ENCODE assay signal across 1 cellular context in genomic region chr19:46850228-46851203, GRCh38.
A peak's percentile ranks its signal among the peaks of the same experiment; 100 is the strongest.
TF ChIP-seq lines count a peak whose summit lies in the region.

Gene AP2S1, minus strand, starts transcription at chr19:46850846. Its CDS starts 80 bp downstream, at chr19:46850766.

TF ChIP-seq in HepG2, 621 proteins besides CTCF, POLR2A, EP300 and RAD21 (continued from another document and continues in another):
- TF ChIP-seq ZNF580 (CRISPR knock-in tag; IDR thresholded peaks at IDR 0.05; ENCODE audit: borderline replicate concordance, low read depth) (no peak; the same call in 1 of the 2 replicates), ATM (IDR thresholded peaks at IDR 0.05; ENCODE audit: borderline replicate concordance) (no peak), ZKSCAN5 (CRISPR knock-in tag; IDR thresholded peaks at IDR 0.05) (0 out of 2 replicates have a peak, but pooled peaks have one; percentile 33), ZBTB20 (CRISPR knock-in tag; IDR thresholded peaks at IDR 0.05; ENCODE audit: borderline replicate concordance, low read depth) (no peak), ZNF562 (CRISPR knock-in tag; IDR thresholded peaks at IDR 0.05; ENCODE audit: borderline replicate concordance) (no peak), MXD4 (CRISPR knock-in tag; IDR thresholded peaks at IDR 0.05) (no peak; the same call in 1 of the 2 replicates), HINFP (CRISPR knock-in tag; IDR thresholded peaks at IDR 0.05; ENCODE audit: low read depth) (no peak), ZNF546 (CRISPR knock-in tag; conservative IDR thresholded peaks at IDR 0.05) (no peak), RFXAP (CRISPR knock-in tag; IDR thresholded peaks at IDR 0.05; ENCODE audit: borderline replicate concordance) (peak; percentile 83; the same call in 1 of the 2 replicates), ZNF776 (CRISPR knock-in tag; IDR thresholded peaks at IDR 0.05) (no peak), ZNF597 (CRISPR knock-in tag; IDR thresholded peaks at IDR 0.05) (no peak), GABPA (IDR thresholded peaks at IDR 0.05; ENCODE audit: low read depth, low read length) (peak; percentile 86), GABPA (CRISPR knock-in tag; IDR thresholded peaks at IDR 0.05; ENCODE audit: low read depth) (peak; percentile 94), ZBTB40 (IDR thresholded peaks at IDR 0.05) (no peak), ZBTB40 (CRISPR knock-in tag; IDR thresholded peaks at IDR 0.05) (peak; percentile 57), ZNF3 (CRISPR knock-in tag; IDR thresholded peaks at IDR 0.05) (no peak), ZNF674 (CRISPR knock-in tag; IDR thresholded peaks at IDR 0.05; ENCODE audit: low read depth) (no peak), ZNF407 (CRISPR knock-in tag; IDR thresholded peaks at IDR 0.05; ENCODE audit: not compliant biosample characterization) (no peak), SETDB1 (CRISPR knock-in tag; IDR thresholded peaks at IDR 0.05; ENCODE audit: borderline replicate concordance) (no peak), ZNF672 (CRISPR knock-in tag; IDR thresholded peaks at IDR 0.05) (no peak), ZNF703 (CRISPR knock-in tag; IDR thresholded peaks at IDR 0.05; ENCODE audit: borderline replicate concordance) (no peak), SIX4 (CRISPR knock-in tag; IDR thresholded peaks at IDR 0.05) (peak; percentile 32; the same call in 1 of the 2 replicates), RCOR2 (CRISPR knock-in tag; IDR thresholded peaks at IDR 0.05) (no peak), ZFP82 (CRISPR knock-in tag; IDR thresholded peaks at IDR 0.05; ENCODE audit: borderline replicate concordance) (peak; percentile 75; the same call in 1 of the 2 replicates), ATF1 (CRISPR knock-in tag; IDR thresholded peaks at IDR 0.05) (peak; percentile 81), ZNF709 (CRISPR knock-in tag; IDR thresholded peaks at IDR 0.05) (no peak), ZHX2 (IDR thresholded peaks at IDR 0.05; ENCODE audit: low read depth) (peak; percentile 14), ZHX2 (CRISPR knock-in tag; IDR thresholded peaks at IDR 0.05; ENCODE audit: borderline replicate concordance) (no peak), EEA1 (CRISPR knock-in tag; IDR thresholded peaks at IDR 0.05; ENCODE audit: borderline replicate concordance) (0 out of 2 replicates have a peak, but pooled peaks have one; percentile 21), ZNF850 (CRISPR knock-in tag; conservative IDR thresholded peaks at IDR 0.05) (0 out of 2 replicates have a peak, but pooled peaks have one; percentile 73)
